ENCODE assay signal across 1 cellular context in the genomic region with DNA sequence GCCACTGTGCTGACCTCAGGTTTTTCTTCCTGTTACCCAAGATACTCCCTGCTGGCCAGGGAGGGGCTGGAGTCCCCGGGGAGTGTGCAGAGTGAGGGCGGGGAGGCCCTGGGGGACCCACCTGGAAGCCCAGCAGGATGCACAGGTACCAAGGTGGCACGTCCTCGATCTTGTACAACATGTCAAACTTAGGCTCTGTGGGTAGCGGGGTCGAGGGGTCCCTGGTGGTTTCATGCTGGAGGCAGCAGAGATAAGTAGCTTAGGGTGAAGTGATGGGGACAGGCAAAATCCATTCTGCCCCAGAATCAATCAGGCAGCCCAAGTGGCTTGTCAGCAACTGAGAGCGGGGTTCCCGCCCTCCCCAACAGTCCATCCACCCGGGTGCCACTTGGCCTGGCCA.
TF ChIP-seq lines count a peak whose summit lies in the region.

No MANE protein-coding gene starts in this region.

TF ChIP-seq in HEK293, 187 proteins besides CTCF, POLR2A, EP300 and RAD21 (continued from another document):
- no peak for TF ChIP-seq IKZF3 (tag by site-specific recombination; IDR thresholded peaks at IDR 0.05)
